Comparison of ENCODE assay signal across 8 cellular contexts in the genomic region with DNA sequence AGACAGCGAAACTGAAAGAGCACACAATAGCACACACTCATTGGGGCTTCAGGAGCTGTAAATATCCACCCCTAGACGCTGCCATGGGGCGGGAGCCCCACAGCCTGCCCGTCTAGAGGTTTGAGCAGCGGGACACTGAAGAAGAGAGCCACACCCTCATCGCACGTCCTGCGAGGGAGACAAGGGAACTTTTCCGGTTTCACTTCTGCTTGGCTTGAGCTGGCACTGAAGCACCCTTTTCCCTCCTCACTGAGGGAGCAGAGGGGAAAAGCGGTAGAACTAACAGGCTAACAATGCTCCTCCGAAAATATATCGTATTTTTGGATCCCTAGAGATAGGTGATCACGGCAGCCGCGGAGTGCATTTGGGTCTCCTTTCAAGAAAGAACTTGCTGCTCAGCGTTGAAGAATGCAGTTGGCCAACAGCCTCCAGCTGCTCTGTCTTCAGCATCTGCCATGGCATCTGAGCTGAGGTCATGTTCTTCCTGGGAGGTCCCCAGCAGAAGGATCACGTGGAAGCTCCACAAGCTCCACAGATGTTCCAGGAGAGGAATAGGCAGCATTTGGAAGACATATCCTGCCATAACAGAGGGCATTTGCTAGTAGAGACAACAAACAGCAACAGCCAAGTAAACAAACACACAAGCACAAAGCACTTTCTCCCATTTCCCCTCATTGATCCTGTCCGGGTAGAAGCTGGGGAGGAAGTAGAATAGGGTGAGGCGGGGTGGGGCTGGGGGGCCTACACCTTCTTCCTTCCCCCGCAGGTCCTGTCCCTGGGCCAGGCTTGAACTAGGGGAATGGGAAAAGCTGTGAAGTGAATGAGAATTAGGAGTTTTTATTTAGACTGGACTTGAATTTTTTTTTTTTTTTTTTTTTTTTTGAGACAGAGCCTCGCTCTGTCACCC. TPM values are rescaled to one million over a fixed set of nuclear protein-coding genes. Genes with fewer than 3 reads are reported as not detected.
DNase-seq lines count a peak whose midpoint lies in the region; ATAC-seq, FAIRE-seq and TF ChIP-seq lines count a peak whose summit lies in the region.

No MANE protein-coding gene starts in this region.

- CTCF ChIA-PET in CD8-positive, alpha-beta memory T cell (lab: Charles Lee) = interaction anchor here (1.3 to 1.8 kb wide), 2 partner anchors 17 to 50 kb away, joined by 3 to 4 read pairs; no protein-coding TSS in a partner anchor

- no peaks in the 10 kb centered on the region for H3K27me3 ChIP-seq in CD8-positive, alpha-beta memory T cell (ENCODE audit: insufficient read depth, low read length, poor library complexity, severe bottlenecking)
- H3K27me3 ChIP-seq in left ventricle myocardium inferior (ENCODE audit: low read depth) = no peaks in the 10 kb centered on the region
- H3K27me3 ChIP-seq in small intestine (ENCODE audit: control insufficient read depth in 2 of 2, insufficient read depth in 2 of 2, low read length in 2 of 2) = no peaks in the 10 kb centered on the region

- H3K27me3 Mint-ChIP-seq in CD8-positive, alpha-beta memory T cell = peaks cover 4 to 12% of the 10 kb centered on the region in 2 donors

- H3K4me3 Mint-ChIP-seq in CD8-positive, alpha-beta memory T cell = peak overlapping the region; percentile 76 to 92 (median 79)

- FAIRE-seq in small intestine (lab: Jason Lieb, UNC) = no peak

- no peak overlapping the region for H3K27ac ChIP-seq in CD8-positive, alpha-beta memory T cell (ENCODE audit: low read depth, low read length)
- peak overlapping the region; percentile 76 for H3K27ac ChIP-seq in left ventricle myocardium inferior (replicated peaks)
- H3K27ac ChIP-seq in small intestine (ENCODE audit: low read depth in 1 of 2, low read length in 1 of 2) = peak overlapping the region in 1 of 2 donors; percentile 79

- intact Hi-C loops in left ventricle myocardium inferior (cut with micrococcal nuclease) = no loop called here

- no peaks in the 10 kb centered on the region for H3K9me3 ChIP-seq in CD8-positive, alpha-beta memory T cell (ENCODE audit: low read length)
- H3K9me3 ChIP-seq in left ventricle myocardium inferior (replicated peaks) (peaks cover 6% of the 10 kb centered on the region), small intestine (ENCODE audit: control insufficient read depth, low read depth) (no peaks in the 10 kb centered on the region)

- peak in 1 of 5 donors; percentile 21 for DNase-seq in CD8-positive, alpha-beta memory T cell
- DNase-seq in NCI-H1694 treated with DMSO at 0.1 percent for 48 hours (lab: John Stamatoyannopoulos, UW) (peak; percentile 88), left ventricle myocardium inferior (peak; percentile 64), small intestine (peak; percentile 74), GF-D8 (lab: John Stamatoyannopoulos, UW) (no peak), NCI-H187 treated with DMSO at 0.1 percent for 48 hours (lab: John Stamatoyannopoulos, UW) (no peak)
- DNase-seq in activated naive CD4-positive, alpha-beta T cell treated with anti-CD3 and anti-CD28 coated beads, Interleukin-2, amount 50 U/mL, for 72 hours (ENCODE audit: low spot score in 2 of 2) = no peak

- POLR2A ChIA-PET in CD8-positive, alpha-beta memory T cell (lab: Charles Lee) = interaction anchor here (0.6 kb wide), 1 partner anchor 9 kb away, joined by 3 read pairs; no protein-coding TSS in a partner anchor

- H3K36me3 ChIP-seq in CD8-positive, alpha-beta memory T cell (ENCODE audit: insufficient read depth, low read length) = no peaks in the 10 kb centered on the region
- H3K36me3 ChIP-seq in left ventricle myocardium inferior (no peaks in the 10 kb centered on the region), small intestine (ENCODE audit: control insufficient read depth in 2 of 2, insufficient read depth in 2 of 2, low read length in 2 of 2) (no peaks in the 10 kb centered on the region)

- peaks cover 11 to 16% (median 12%) of the 10 kb centered on the region in 3 donors for H3K4me1 Mint-ChIP-seq in CD8-positive, alpha-beta memory T cell

- ATAC-seq in GM21423 (IDR thresholded peaks at IDR 0.05; ENCODE audit: unreplicated experiment) = peak; percentile 68
- peak; percentile 32 to 56 for ATAC-seq in activated naive CD4-positive, alpha-beta T cell treated with anti-CD3 and anti-CD28 coated beads, Interleukin-2, amount 50 U/mL, for 72 hours

- no peaks in the 10 kb centered on the region for H3K9me3 Mint-ChIP-seq in CD8-positive, alpha-beta memory T cell
- no peaks in the 10 kb centered on the region for H3K9me3 Mint-ChIP-seq in activated naive CD4-positive, alpha-beta T cell treated with anti-CD3 and anti-CD28 coated beads, Interleukin-2, amount 50 U/mL, for 72 hours

- peak overlapping the region; percentile 11 for H3K4me3 ChIP-seq in CD8-positive, alpha-beta memory T cell (ENCODE audit: low read length)
- H3K4me3 ChIP-seq in left ventricle myocardium inferior = peak overlapping the region; percentile 59
- peak overlapping the region in 1 of 2 donors; percentile 21 for H3K4me3 ChIP-seq in small intestine (ENCODE audit: low read depth in 1 of 2, low read length in 2 of 2)

- WGBS in small intestine, 3 donors = 20 to 35% (median 32%) methylated on average over 21 of the region's 21 CpGs

- H3K4me1 ChIP-seq in CD8-positive, alpha-beta memory T cell (ENCODE audit: insufficient read depth, low read length) = no peaks in the 10 kb centered on the region
- H3K4me1 ChIP-seq in left ventricle myocardium inferior (peaks cover 11% of the 10 kb centered on the region), small intestine (ENCODE audit: control insufficient read depth in 2 of 2, insufficient read depth in 1 of 2, low read depth in 1 of 2, low read length in 1 of 2) (peaks cover 0 to 3% of the 10 kb centered on the region in 2 donors)

- TF ChIP-seq CTCF in left ventricle myocardium inferior (IDR thresholded peaks at IDR 0.05; ENCODE audit: borderline replicate concordance) = no peak

- H3K36me3 Mint-ChIP-seq in CD8-positive, alpha-beta memory T cell = peaks cover 0 to 5% (median 0%) of the 10 kb centered on the region in 3 donors
- H3K36me3 Mint-ChIP-seq in activated naive CD4-positive, alpha-beta T cell treated with anti-CD3 and anti-CD28 coated beads, Interleukin-2, amount 50 U/mL, for 72 hours = no peaks in the 10 kb centered on the region

- peak overlapping the region in 7 of 8 donors; percentile 52 to 84 (median 67) for H3K27ac Mint-ChIP-seq in CD8-positive, alpha-beta memory T cell
- H3K27ac Mint-ChIP-seq in activated naive CD4-positive, alpha-beta T cell treated with anti-CD3 and anti-CD28 coated beads, Interleukin-2, amount 50 U/mL, for 72 hours = peak overlapping the region in 1 of 2 donors; percentile 77

RNA-seq across cellular contexts. Expression of gene ALOX5AP, which starts 44.8 kb away (rescaled TPM):
- 10 to 100 TPM; 19.1 to 21.7 TPM for total RNA-seq in CD8-positive, alpha-beta memory T cell
- polyA plus RNA-seq in CD8-positive, alpha-beta memory T cell = 335 TPM
- 10 to 100 TPM; 11.5 to 36.2 TPM for total RNA-seq in activated naive CD4-positive, alpha-beta T cell treated with anti-CD3 and anti-CD28 coated beads, Interleukin-2, amount 50 U/mL, for 72 hours
- 7.2 TPM for total RNA-seq in left ventricle myocardium inferior
- 10 to 100 TPM; 14.3 to 36.1 (median 18.6) TPM for polyA plus RNA-seq in small intestine

Comparison
In these comparisons a context has a peak if more than half of its experiments do, and no peak if none do; other contexts are left out.
1. DNase-seq: peak in NCI-H1694 treated with DMSO at 0.1 percent for 48 hours (single experiment), left ventricle myocardium inferior (single experiment) and small intestine (single experiment); none in activated naive CD4-positive, alpha-beta T cell treated with anti-CD3 and anti-CD28 coated beads, Interleukin-2, amount 50 U/mL, for 72 hours (0 of 2), GF-D8 (single experiment) and NCI-H187 treated with DMSO at 0.1 percent for 48 hours (single experiment).